ENCODE assay signal across 21 cellular contexts in the genomic region with DNA sequence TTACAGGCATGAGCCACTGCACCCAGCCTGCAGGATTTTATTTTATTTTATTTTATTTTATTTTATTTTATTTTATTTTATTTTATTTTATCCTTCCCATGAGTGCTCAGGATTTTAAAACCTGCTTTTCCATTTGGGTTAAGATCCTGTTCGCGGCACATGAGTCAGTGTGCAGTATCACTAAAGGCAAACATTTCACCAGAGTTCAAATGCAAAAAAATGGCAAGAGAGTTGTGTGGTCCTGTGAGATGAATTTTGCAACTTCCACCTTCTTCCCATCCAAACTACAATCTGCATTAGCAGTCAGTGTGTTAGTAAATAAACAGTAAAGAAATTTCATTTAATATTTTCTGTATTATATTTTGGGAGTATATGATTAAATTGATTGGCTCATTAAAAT.
"Had no signal": no experiment of that assay in that cellular context is flagged by ENCODE, and none has a peak within 500 bp of the region (broad histone marks: within the 10 kb centered on the region; RNA-seq: fewer than 3 reads in every experiment).

No MANE protein-coding gene starts in this region.

- H3K36me3 Mint-ChIP-seq: mesothelial cell of epicardium; naive B cell; natural killer cell treated with Interleukin-12 subunit alpha and Interleukin-12 subunit beta and Interleukin-15 and Interleukin-18, amount 100 ng/mL, for 72 hours; stimulated activated naive B cell treated with anti-CD40 and anti-IgM and Interleukin-4, amounts not matched to agents 10 μg/mL and 1 μg/mL and 100 μg/mL, for 72 hours had no signal

- H3K4me1 Mint-ChIP-seq: naive B cell had no signal

- H3K27ac Mint-ChIP-seq: mesothelial cell of epicardium; natural killer cell treated with Interleukin-12 subunit alpha and Interleukin-12 subunit beta and Interleukin-15 and Interleukin-18, amount 100 ng/mL, for 72 hours; progenitor cell of endocrine pancreas; stimulated activated naive B cell treated with anti-CD40 and anti-IgM and Interleukin-4, amounts not matched to agents 10 μg/mL and 1 μg/mL and 100 μg/mL, for 72 hours; stimulated activated naive CD8-positive, alpha-beta T cell treated with anti-CD3 and anti-CD28 coated beads, Interleukin-15, Interleukin-2, amounts not matched to agents 100 ng/mL and 50 ng/mL, for 24 hours had no signal

- ATAC-seq: esophagus mucosa; gastrocnemius medialis; left lobe of liver; natural killer cell treated with Interleukin-12 subunit alpha and Interleukin-12 subunit beta and Interleukin-15 and Interleukin-18, amount 100 ng/mL, for 72 hours; pancreas; stimulated activated naive B cell treated with anti-CD40 and anti-IgM and Interleukin-4, amounts not matched to agents 10 μg/mL and 1 μg/mL and 100 μg/mL, for 72 hours had no signal

- H3K9me3 Mint-ChIP-seq: mesothelial cell of epicardium; naive B cell; natural killer cell treated with Interleukin-12 subunit alpha and Interleukin-12 subunit beta and Interleukin-15 and Interleukin-18, amount 100 ng/mL, for 72 hours; neural crest cell; stimulated activated naive B cell treated with anti-CD40 and anti-IgM and Interleukin-4, amounts not matched to agents 10 μg/mL and 1 μg/mL and 100 μg/mL, for 72 hours; stimulated activated naive CD8-positive, alpha-beta T cell treated with anti-CD3 and anti-CD28 coated beads, Interleukin-15, Interleukin-2, amounts not matched to agents 100 ng/mL and 50 ng/mL, for 24 hours had no signal

- DNase-seq: dorsolateral prefrontal cortex; effector CD4-positive, alpha-beta T cell; foreskin fibroblast; gastrocnemius medialis; head of caudate nucleus; mesenchymal stem cell; mucosa of descending colon; naive B cell; small intestine; stimulated activated CD4-positive, alpha-beta T cell treated with anti-CD3 and anti-CD28 coated beads, Interleukin-15, amount 100 ng/mL, for 24 hours; stimulated activated CD4-positive, alpha-beta T cell treated with anti-CD3 and anti-CD28 coated beads, Interleukin-2, amount 100 ng/mL, for 48 hours; stimulated activated naive B cell treated with anti-CD40 and anti-IgM and Interleukin-4, amounts not matched to agents 10 μg/mL and 1 μg/mL and 100 μg/mL, for 72 hours; upper lobe of left lung had no signal

- H3K4me3 Mint-ChIP-seq: mesothelial cell of epicardium; naive B cell; natural killer cell treated with Interleukin-12 subunit alpha and Interleukin-12 subunit beta and Interleukin-15 and Interleukin-18, amount 100 ng/mL, for 72 hours; neural crest cell; stimulated activated naive B cell treated with anti-CD40 and anti-IgM and Interleukin-4, amounts not matched to agents 10 μg/mL and 1 μg/mL and 100 μg/mL, for 72 hours; stimulated activated naive CD8-positive, alpha-beta T cell treated with anti-CD3 and anti-CD28 coated beads, Interleukin-15, Interleukin-2, amounts not matched to agents 100 ng/mL and 50 ng/mL, for 24 hours had no signal

- H3K27me3 Mint-ChIP-seq: progenitor cell of endocrine pancreas; stimulated activated naive CD8-positive, alpha-beta T cell treated with anti-CD3 and anti-CD28 coated beads, Interleukin-15, Interleukin-2, amounts not matched to agents 100 ng/mL and 50 ng/mL, for 24 hours had no signal
